In genomic region chr14:29028973-29029582, GRCh38 we compare ENCODE assay signal across 15 cellular contexts.
DNase-seq lines count a peak whose midpoint lies in the region; ATAC-seq and TF ChIP-seq lines count a peak whose summit lies in the region.
"Had no signal": no experiment of that assay in that cellular context is flagged by ENCODE, and none has a peak within 500 bp of the region (broad histone marks: within the 10 kb centered on the region; RNA-seq: fewer than 3 reads in every experiment).

No MANE protein-coding gene starts in this region.

- H3K23ac ChIP-seq in IMR-90 (ENCODE audit: low read depth, low read length), result no peak overlapping the region

- H3K9me1 ChIP-seq in IMR-90 (ENCODE audit: insufficient read depth, low read length), result no peaks in the 10 kb centered on the region

- H3K4me1 Mint-ChIP-seq in Calu3 (ENCODE audit: low read depth, unreplicated experiment), result peaks cover 16% of the 10 kb centered on the region
- peaks cover 5% of the 10 kb centered on the region for H3K4me1 Mint-ChIP-seq in endothelial cell (ENCODE audit: unreplicated experiment)
- no peaks in the 10 kb centered on the region for H3K4me1 Mint-ChIP-seq in activated naive CD8-positive, alpha-beta T cell treated with anti-CD3 and anti-CD28 coated beads, Interleukin-2, amount 50 U/mL, for 24 hours

- no peaks in the 10 kb centered on the region for H4K20me1 ChIP-seq in IMR-90 (ENCODE audit: insufficient read depth, low read length)

- H3K18ac ChIP-seq in IMR-90 (ENCODE audit: low read depth, low read length), result peak overlapping the region; percentile 24; the same call in 1 of the 2 replicates

- POLR2A ChIA-PET in IMR-90 (lab: Charles Lee; ENCODE audit: unreplicated experiment), result no interaction called here

- H2BK20ac ChIP-seq in IMR-90 (ENCODE audit: low read depth, low read length), result peak overlapping the region; percentile 35; the same call in 1 of the 2 replicates

- CTCF ChIA-PET in Calu3 (lab: Charles Lee) (no interaction called here), IMR-90 (lab: Yijun Ruan, JAX) (no interaction called here)

- H3K36me3 Mint-ChIP-seq in Calu3 (ENCODE audit: insufficient read depth, unreplicated experiment), result no peaks in the 10 kb centered on the region
- H3K36me3 Mint-ChIP-seq in endothelial cell (ENCODE audit: low read depth, unreplicated experiment), result no peaks in the 10 kb centered on the region
- H3K36me3 Mint-ChIP-seq in activated naive CD8-positive, alpha-beta T cell treated with anti-CD3 and anti-CD28 coated beads, Interleukin-2, amount 50 U/mL, for 24 hours (ENCODE audit: low read depth), result no peaks in the 10 kb centered on the region

- H3K4ac ChIP-seq in IMR-90 (ENCODE audit: low read depth, low read length), result peak overlapping the region; percentile 41

- no peak overlapping the region for H2AK9ac ChIP-seq in IMR-90 (replicated peaks; ENCODE audit: low read depth, low read length, poor library complexity)

- H2AK5ac ChIP-seq in IMR-90 (ENCODE audit: low read depth, low read length), result no peak overlapping the region

- DNase-seq in Calu3 (peak; percentile 50), IMR-90 (peak; percentile 50), endothelial cell (ENCODE audit: low spot score) (no peak), mucosa of descending colon (no peak)
- DNase-seq in activated naive CD8-positive, alpha-beta T cell treated with anti-CD3 and anti-CD28 coated beads, Interleukin-2, amount 50 U/mL, for 24 hours, result no peak
- DNase-seq: activated CD8-positive, alpha-beta T cell treated with anti-CD3 and anti-CD28 coated beads, Interleukin-2, amount 10 ng/mL, durations not matched to agents 7 days and 5 days; activated gamma-delta T cell treated with Interleukin-2 at 50 U/mL for 16 hours; GOT3; MM.1S; SJCRH30; upper lobe of left lung had no signal

- peak overlapping the region in 1 of 2 experiments; percentile 56; a peak in 2 of 4 replicates for H4K8ac ChIP-seq in IMR-90 (ENCODE audit: low read depth in 2 of 2, low read length in 2 of 2)

- intact Hi-C loops in Calu3 (cut with micrococcal nuclease; ENCODE audit: unreplicated experiment) (no loop called here), IMR-90 (cut with micrococcal nuclease) (loop anchor here (10.0 kb wide), 1 partner anchor 976 kb away; no protein-coding TSS in a partner anchor), mucosa of descending colon (cut with DNase I, micrococcal nuclease) (no loop called here)

- H3K9me3 Mint-ChIP-seq in Calu3 (ENCODE audit: low read depth, unreplicated experiment) (peaks cover 13% of the 10 kb centered on the region), endothelial cell (ENCODE audit: unreplicated experiment) (no peaks in the 10 kb centered on the region)
- H3K9me3 Mint-ChIP-seq in activated naive CD8-positive, alpha-beta T cell treated with anti-CD3 and anti-CD28 coated beads, Interleukin-2, amount 50 U/mL, for 24 hours, result peaks cover 28% of the 10 kb centered on the region

- H3K4me1 ChIP-seq in IMR-90 (ENCODE audit: control insufficient read depth, insufficient read depth, low read length), result peaks cover 7% of the 10 kb centered on the region
- peaks cover 0 to 7% (median 3%) of the 10 kb centered on the region in 4 donors for H3K4me1 ChIP-seq in liver (ENCODE audit: control insufficient read depth in 4 of 4, insufficient read depth in 4 of 4, low read length in 3 of 4)
- no peaks in the 10 kb centered on the region for H3K4me1 ChIP-seq in mucosa of descending colon (ENCODE audit: low read depth)
- H3K4me1 ChIP-seq: SJCRH30, upper lobe of left lung had no signal

- H3K4me3 ChIP-seq in IMR-90 (ENCODE audit: insufficient read depth, low read depth, low read length) (no peak overlapping the region), liver (ENCODE audit: low read depth in 1 of 3, low read length in 3 of 3) (peak overlapping the region in 2 of 3 donors; percentile 25 to 54), mucosa of descending colon (no peak overlapping the region)
- H3K4me3 ChIP-seq: GM12878, SJCRH30, upper lobe of left lung had no signal

- no peak for TF ChIP-seq CTCF in Calu3 (IDR thresholded peaks at IDR 0.05; ENCODE audit: unreplicated experiment)
- TF ChIP-seq CTCF in IMR-90 (conservative IDR thresholded peaks at IDR 0.05; ENCODE audit: low read depth, low read length), result no peak
- no peak for TF ChIP-seq CTCF in endothelial cell (IDR thresholded peaks at IDR 0.05; ENCODE audit: unreplicated experiment)
- no peak for TF ChIP-seq CTCF in liver (IDR thresholded peaks at IDR 0.05; ENCODE audit: low read depth, low read length, missing input control)
- TF ChIP-seq CTCF in mucosa of descending colon (IDR thresholded peaks at IDR 0.05), result no peak

- TF ChIP-seq POLR2A in IMR-90 (IDR thresholded peaks at IDR 0.05; ENCODE audit: low read depth, low read length), result no peak

- H4K5ac ChIP-seq in IMR-90 (ENCODE audit: low read depth, low read length), result peak overlapping the region; percentile 3; the same call in 1 of the 2 replicates

- H4K91ac ChIP-seq in IMR-90 (ENCODE audit: insufficient read depth, low read depth, low read length), result 0 out of 2 replicates have a peak overlapping the region, but pooled peaks have one; percentile 11

- ATAC-seq in IMR-90 (ENCODE audit: low read depth) (peak; percentile 77), GM19467 (IDR thresholded peaks at IDR 0.05; ENCODE audit: unreplicated experiment) (no peak), mucosa of descending colon (no peak), GM18498 (IDR thresholded peaks at IDR 0.05; ENCODE audit: unreplicated experiment) (no peak)
- no peak for ATAC-seq in activated naive CD8-positive, alpha-beta T cell treated with anti-CD3 and anti-CD28 coated beads, Interleukin-2, amount 50 U/mL, for 24 hours
- ATAC-seq: activated CD8-positive, alpha-beta T cell treated with anti-CD3 and anti-CD28 coated beads, Interleukin-2, amount 10 ng/mL, durations not matched to agents 7 days and 5 days; GM12878 had no signal

- 0 out of 3 replicates have a peak overlapping the region, but pooled peaks have one; percentile 50 for H2BK15ac ChIP-seq in IMR-90 (ENCODE audit: low read depth, low read length)

- H3K14ac ChIP-seq in IMR-90 (replicated peaks; ENCODE audit: low read depth, low read length), result no peak overlapping the region

- peak overlapping the region; percentile 14; the same call in 1 of the 2 replicates for H3K4me2 ChIP-seq in IMR-90 (ENCODE audit: low read depth, low read length)

- no peak overlapping the region for H3K56ac ChIP-seq in IMR-90 (ENCODE audit: extremely low read depth, insufficient read depth, low read length)

- no peaks in the 10 kb centered on the region for H3K9me3 ChIP-seq in IMR-90 (ENCODE audit: control insufficient read depth, insufficient read depth, low read length)
- H3K9me3 ChIP-seq in liver (ENCODE audit: control insufficient read depth in 4 of 4, low read length in 3 of 4), result peaks cover 0 to 8% (median 3%) of the 10 kb centered on the region in 4 donors
- H3K9me3 ChIP-seq in mucosa of descending colon, result peaks cover 28% of the 10 kb centered on the region
- H3K9me3 ChIP-seq: SJCRH30 had no signal

- H3K79me1 ChIP-seq in IMR-90 (ENCODE audit: low read depth in 1 of 2, low read length in 2 of 2), result no peaks in the 10 kb centered on the region

- peak overlapping the region; percentile 19 for H3K4me3 Mint-ChIP-seq in Calu3 (ENCODE audit: low read depth, unreplicated experiment)
- no peak overlapping the region for H3K4me3 Mint-ChIP-seq in endothelial cell (ENCODE audit: unreplicated experiment)
- no peak overlapping the region for H3K4me3 Mint-ChIP-seq in activated naive CD8-positive, alpha-beta T cell treated with anti-CD3 and anti-CD28 coated beads, Interleukin-2, amount 50 U/mL, for 24 hours
- H3K4me3 Mint-ChIP-seq: activated CD8-positive, alpha-beta T cell treated with anti-CD3 and anti-CD28 coated beads, Interleukin-2, amount 10 ng/mL, durations not matched to agents 7 days and 5 days had no signal

- no CpG with 5 or more reads among the region's 7 CpGs for WGBS in IMR-90 (ENCODE audit: extremely low coverage in 2 of 2, insufficient read length in 1 of 2), 2 experiments
- 43% methylated on average over 7 of the region's 7 CpGs for WGBS in liver

- H3K36me3 ChIP-seq in IMR-90 (ENCODE audit: control insufficient read depth, insufficient read depth, low read length) (no peaks in the 10 kb centered on the region), liver (ENCODE audit: control insufficient read depth in 4 of 4, insufficient read depth in 3 of 4, low read depth in 1 of 4, low read length in 3 of 4) (no peaks in the 10 kb centered on the region), mucosa of descending colon (ENCODE audit: low read depth) (no peaks in the 10 kb centered on the region)
- H3K36me3 ChIP-seq: SJCRH30, upper lobe of left lung had no signal

- no peak overlapping the region for H3K9ac ChIP-seq in IMR-90 (ENCODE audit: low read depth, low read length)
- no peak overlapping the region for H3K9ac ChIP-seq in liver (ENCODE audit: low read depth in 1 of 2, low read length in 2 of 2)

- in situ Hi-C loops in IMR-90 (cut with MboI; ENCODE audit: low sequenced_read_pairs), result loop anchor here (10.0 kb wide), 1 partner anchor 196 kb away; no protein-coding TSS in a partner anchor

- H3K27me3 ChIP-seq in IMR-90 (ENCODE audit: control insufficient read depth, insufficient read depth, low read length) (no peaks in the 10 kb centered on the region), liver (ENCODE audit: control insufficient read depth in 4 of 4, insufficient read depth in 4 of 4, low read length in 3 of 4) (no peaks in the 10 kb centered on the region)
- H3K27me3 ChIP-seq: SJCRH30, upper lobe of left lung had no signal

- H3K27ac ChIP-seq in IMR-90 (ENCODE audit: insufficient read depth, low read length) (peak overlapping the region; percentile 9; the same call in 1 of the 2 replicates), liver (ENCODE audit: low read depth in 1 of 2, low read length in 2 of 2) (no peak overlapping the region)
- H3K27ac ChIP-seq: SJCRH30, upper lobe of left lung had no signal

- peak overlapping the region; percentile 56 for H2BK120ac ChIP-seq in IMR-90 (ENCODE audit: low read depth, low read length)

- BruUV-seq in Calu3 (replicated peaks; lab: Mats Ljungman, UMichigan) (no TSS peak), IMR-90 (replicated peaks; lab: Mats Ljungman, UMichigan) (no TSS peak)

- dilution Hi-C loops in IMR-90 (cut with HindIII; ENCODE audit: low sequenced_read_pairs, unreplicated experiment), result no loop called here

- TF ChIP-seq RAD21 in IMR-90 (IDR thresholded peaks at IDR 0.05; ENCODE audit: low read length) (no peak), liver (IDR thresholded peaks at IDR 0.05) (peak in 1 of 2 donors; percentile 29)

- H3K27ac Mint-ChIP-seq in Calu3 (ENCODE audit: unreplicated experiment) (peak overlapping the region; percentile 56), endothelial cell (ENCODE audit: unreplicated experiment) (peak overlapping the region; percentile 43)
- H3K27ac Mint-ChIP-seq in activated naive CD8-positive, alpha-beta T cell treated with anti-CD3 and anti-CD28 coated beads, Interleukin-2, amount 50 U/mL, for 24 hours, result no peak overlapping the region
- H3K27ac Mint-ChIP-seq: activated CD8-positive, alpha-beta T cell treated with anti-CD3 and anti-CD28 coated beads, Interleukin-2, amount 10 ng/mL, durations not matched to agents 7 days and 5 days had no signal

- no peak overlapping the region for H2BK5ac ChIP-seq in IMR-90 (ENCODE audit: low read depth, low read length, poor library complexity, severe bottlenecking)

- peak overlapping the region; percentile 71 for H2AFZ ChIP-seq in IMR-90 (replicated peaks; ENCODE audit: low read length, poor library complexity)

- H3K27me3 Mint-ChIP-seq in Calu3 (ENCODE audit: unreplicated experiment) (no peaks in the 10 kb centered on the region), endothelial cell (ENCODE audit: unreplicated experiment) (peaks cover 1% of the 10 kb centered on the region)
- no peaks in the 10 kb centered on the region for H3K27me3 Mint-ChIP-seq in activated naive CD8-positive, alpha-beta T cell treated with anti-CD3 and anti-CD28 coated beads, Interleukin-2, amount 50 U/mL, for 24 hours

Comparison
In these comparisons a context has a peak if more than half of its experiments do, and no peak if none do; other contexts are left out.
1. DNase-seq: peak in Calu3 (single experiment) and IMR-90 (single experiment); none in endothelial cell (single experiment), activated naive CD8-positive, alpha-beta T cell treated with anti-CD3 and anti-CD28 coated beads, Interleukin-2, amount 50 U/mL, for 24 hours (single experiment) and mucosa of descending colon (0 of 3).
2. H3K4me3 ChIP-seq: peak in liver (2 of 3); none in IMR-90 (single experiment) and mucosa of descending colon (single experiment).